Comparison of ENCODE assay signal across 25 cellular contexts in genomic region chr20:43999848-44000247, GRCh38.
"Had no signal": no experiment of that assay in that cellular context is flagged by ENCODE, and none has a peak within 500 bp of the region (broad histone marks: within the 10 kb centered on the region; RNA-seq: fewer than 3 reads in every experiment).

No MANE protein-coding gene starts in this region.

- H3K27me3 ChIP-seq: hepatocyte, left lung, ovary, right atrium auricular region, testis, thyroid gland, transverse colon, upper lobe of left lung, vagina had no signal

- H3K36me3 Mint-ChIP-seq: naive thymus-derived CD8-positive, alpha-beta T cell; stimulated activated naive B cell treated with anti-CD40 and anti-IgM and Interleukin-4, amounts not matched to agents 10 μg/mL and 1 μg/mL and 100 μg/mL, for 72 hours had no signal

- H2AFZ ChIP-seq: hepatocyte had no signal

- H3K4me1 ChIP-seq: left lung, lower lobe of right lung, stomach, testis, thyroid gland, upper lobe of left lung, vagina had no signal

- H3K4me3 Mint-ChIP-seq: naive thymus-derived CD8-positive, alpha-beta T cell; stimulated activated naive B cell treated with anti-CD40 and anti-IgM and Interleukin-4, amounts not matched to agents 10 μg/mL and 1 μg/mL and 100 μg/mL, for 72 hours had no signal

- H3K4me3 ChIP-seq: hepatocyte, left lung, lower lobe of right lung, ovary, right atrium auricular region, skin epidermis, stomach, testis, thyroid gland, transverse colon, upper lobe of left lung, vagina had no signal

- H3K79me2 ChIP-seq: hepatocyte had no signal

- ATAC-seq: left cardiac atrium; left lung; lower lobe of right lung; naive thymus-derived CD8-positive, alpha-beta T cell; sciatic nerve; stimulated activated naive B cell treated with anti-CD40 and anti-IgM and Interleukin-4, amounts not matched to agents 10 μg/mL and 1 μg/mL and 100 μg/mL, for 72 hours; stimulated activated naive CD8-positive, alpha-beta T cell treated with anti-CD3 and anti-CD28 coated beads, Interleukin-15, Interleukin-2, amounts not matched to agents 100 U/mL and 50 U/mL, for 24 hours had no signal

- H3K27ac ChIP-seq: hepatocyte, left lung, lower lobe of right lung, ovary, right atrium auricular region, skin epidermis, stomach, testis, thyroid gland, transverse colon, upper lobe of left lung, vagina had no signal

- DNase-seq: kidney glomerular epithelial cell; left cardiac atrium; left lung; lower lobe of right lung; mammary epithelial cell; mesenchymal stem cell; ovary; stimulated activated CD4-positive, alpha-beta T cell treated with anti-CD3 and anti-CD28 coated beads, Interleukin-12 subunit alpha, Interleukin-12 subunit beta, amount 100 ng/mL, for 4 hours; stimulated activated CD4-positive, alpha-beta T cell treated with anti-CD3 and anti-CD28 coated beads, Interleukin-15, amount 100 ng/mL, for 24 hours; stimulated activated CD4-positive, alpha-beta T cell treated with anti-CD3 and anti-CD28 coated beads, Interleukin-2, amount 100 ng/mL, for 24 hours; stimulated activated CD4-positive, alpha-beta T cell treated with anti-CD3 and anti-CD28 coated beads, Interleukin-4, amount 100 ng/mL, for 1 hour; stimulated activated naive B cell treated with anti-CD40 and anti-IgM and Interleukin-4, amounts not matched to agents 10 μg/mL and 1 μg/mL and 100 μg/mL, for 72 hours; stimulated activated naive CD8-positive, alpha-beta T cell treated with anti-CD3 and anti-CD28 coated beads, Interleukin-15, Interleukin-2, amounts not matched to agents 100 U/mL and 50 U/mL, for 24 hours; stomach; testis; thyroid gland; transverse colon; upper lobe of left lung had no signal

- H3K4me2 ChIP-seq: hepatocyte had no signal

- H3K36me3 ChIP-seq: left lung, lower lobe of right lung, ovary, right atrium auricular region, stomach, thyroid gland, transverse colon, upper lobe of left lung, vagina had no signal

- H3K9me3 ChIP-seq: left lung, lower lobe of right lung, ovary, right atrium auricular region, stomach, testis, thyroid gland, transverse colon, upper lobe of left lung, vagina had no signal

- H3K27ac Mint-ChIP-seq: progenitor cell of endocrine pancreas; stimulated activated naive B cell treated with anti-CD40 and anti-IgM and Interleukin-4, amounts not matched to agents 10 μg/mL and 1 μg/mL and 100 μg/mL, for 72 hours had no signal
